14 cellular contexts compared by ENCODE assay signal in the genomic region with DNA sequence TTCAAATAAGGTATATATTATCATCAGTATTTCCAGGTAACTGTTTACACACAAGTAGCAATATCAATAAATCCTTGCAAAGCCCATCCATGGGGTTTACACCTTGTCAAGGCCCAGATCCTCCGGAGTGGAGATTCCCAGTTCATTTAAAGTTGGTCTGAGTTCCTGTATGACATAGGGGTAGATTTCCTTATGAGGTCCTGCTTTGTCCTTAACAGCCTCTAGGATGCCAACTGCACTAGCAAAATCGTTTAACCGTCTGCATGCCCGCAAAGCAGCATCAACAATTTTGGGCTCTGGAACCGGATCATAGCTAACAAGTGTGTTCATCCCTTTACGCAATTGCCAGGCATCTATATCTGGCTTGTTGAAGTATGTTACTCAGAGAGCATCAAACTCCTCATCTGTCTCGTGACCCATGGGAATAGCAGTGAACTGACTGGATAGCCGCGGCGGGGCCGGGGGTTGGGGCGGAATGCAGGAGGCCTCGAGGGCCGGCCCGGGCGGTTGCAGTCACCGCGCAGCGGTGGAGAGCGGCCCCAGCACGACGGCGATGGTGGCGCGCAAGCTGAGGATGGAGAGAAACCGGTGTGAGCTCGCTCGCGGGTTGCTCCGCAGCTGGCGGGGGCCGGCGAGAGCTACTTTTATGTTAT. TPM values are rescaled to one million over a fixed set of nuclear protein-coding genes. Genes with fewer than 3 reads are reported as not detected.
DNase-seq lines count a peak whose midpoint lies in the region; ATAC-seq and TF ChIP-seq lines count a peak whose summit lies in the region.
"Had no signal": no experiment of that assay in that cellular context is flagged by ENCODE, and none has a peak within 500 bp of the region (broad histone marks: within the 10 kb centered on the region; RNA-seq: fewer than 3 reads in every experiment).

No MANE protein-coding gene starts in this region.

- H3K23ac ChIP-seq in IMR-90 (ENCODE audit: low read depth, low read length) = no peak overlapping the region

- ATAC-seq in IMR-90 (ENCODE audit: low read depth) (peak; percentile 97), HG02981 (IDR thresholded peaks at IDR 0.05; ENCODE audit: unreplicated experiment) (no peak)
- no peak for ATAC-seq in activated CD4-positive, CD25-positive, alpha-beta regulatory T cell treated with anti-CD3 and anti-CD28 coated beads, Interleukin-2, amount 50 U/mL, for 24 hours

- DNase-seq in AG09309 (ENCODE audit: low read depth) (peak; percentile 2), IMR-90 (peak; percentile 89), fibroblast of mammary gland (ENCODE audit: low read depth) (peak; percentile 72), myocyte (ENCODE audit: low read depth) (peak; percentile 34), NCI-H187 (lab: John Stamatoyannopoulos, UW) (no peak), NCI-H1436 (lab: John Stamatoyannopoulos, UW) (no peak)
- DNase-seq: ACHN; activated naive CD4-positive, alpha-beta T cell; MM.1S; tibial artery had no signal

- TF ChIP-seq CTCF in AG09309 (IDR thresholded peaks at IDR 0.05; ENCODE audit: control insufficient read depth, insufficient read depth, low read depth, low read length, missing control alignments) (no peak), IMR-90 (conservative IDR thresholded peaks at IDR 0.05; ENCODE audit: low read depth, low read length) (no peak), fibroblast of mammary gland (conservative IDR thresholded peaks at IDR 0.05; ENCODE audit: control insufficient read depth, insufficient read depth, low read depth, low read length) (no peak)

- H2BK20ac ChIP-seq in IMR-90 (ENCODE audit: low read depth, low read length) = no peak overlapping the region

- no peaks in the 10 kb centered on the region for H3K4me1 ChIP-seq in IMR-90 (ENCODE audit: control insufficient read depth, insufficient read depth, low read length)
- H3K4me1 ChIP-seq: parathyroid adenoma had no signal

- H3K36me3 ChIP-seq in IMR-90 (ENCODE audit: control insufficient read depth, insufficient read depth, low read length) = no peaks in the 10 kb centered on the region
- H3K36me3 ChIP-seq: tibial artery had no signal

- H2AK9ac ChIP-seq in IMR-90 (replicated peaks; ENCODE audit: low read depth, low read length, poor library complexity) = no peak overlapping the region

- no peak overlapping the region for H3K27ac ChIP-seq in IMR-90 (ENCODE audit: insufficient read depth, low read length)
- H3K27ac ChIP-seq: parathyroid adenoma, SK-N-MC, tibial artery had no signal

- no peak overlapping the region for H4K91ac ChIP-seq in IMR-90 (ENCODE audit: insufficient read depth, low read depth, low read length)

- no peak overlapping the region for H3K14ac ChIP-seq in IMR-90 (replicated peaks; ENCODE audit: low read depth, low read length)

- no peak overlapping the region for H4K5ac ChIP-seq in IMR-90 (ENCODE audit: low read depth, low read length)

- dilution Hi-C loops in IMR-90 (cut with HindIII; ENCODE audit: low sequenced_read_pairs, unreplicated experiment) = no loop called here

- intact Hi-C loops in IMR-90 (cut with micrococcal nuclease) = no loop called here

- TF ChIP-seq RAD21 in IMR-90 (IDR thresholded peaks at IDR 0.05; ENCODE audit: low read length) = no peak

- CTCF ChIA-PET in IMR-90 (lab: Yijun Ruan, JAX) = interaction anchor here (1.4 kb wide), 1 partner anchor 30 kb away, joined by 3 read pairs; no protein-coding TSS in a partner anchor

- BruUV-seq in IMR-90 (replicated peaks; lab: Mats Ljungman, UMichigan) = no TSS peak

- H4K20me1 ChIP-seq in IMR-90 (ENCODE audit: insufficient read depth, low read length) = no peaks in the 10 kb centered on the region

- in situ Hi-C loops in IMR-90 (cut with MboI; ENCODE audit: low sequenced_read_pairs) = loop anchor here (25.0 kb wide), 1 partner anchor 1247 kb away; no protein-coding TSS in a partner anchor

- H4K8ac ChIP-seq in IMR-90 (ENCODE audit: low read depth in 2 of 2, low read length in 2 of 2) = no peak overlapping the region

- H3K4me2 ChIP-seq in IMR-90 (ENCODE audit: low read depth, low read length) = peak overlapping the region; percentile 42

- no peak overlapping the region for H3K4ac ChIP-seq in IMR-90 (ENCODE audit: low read depth, low read length)

- no peak overlapping the region for H2BK15ac ChIP-seq in IMR-90 (ENCODE audit: low read depth, low read length)

- H2AFZ ChIP-seq in IMR-90 (replicated peaks; ENCODE audit: low read length, poor library complexity) = peak overlapping the region; percentile 68
- H2AFZ ChIP-seq: parathyroid adenoma had no signal

- H3K79me1 ChIP-seq in IMR-90 (ENCODE audit: low read depth in 1 of 2, low read length in 2 of 2) = no peaks in the 10 kb centered on the region

- H3K9ac ChIP-seq in IMR-90 (ENCODE audit: low read depth, low read length) = no peak overlapping the region
- H3K9ac ChIP-seq: parathyroid adenoma had no signal

- H2BK120ac ChIP-seq in IMR-90 (ENCODE audit: low read depth, low read length) = no peak overlapping the region

- H3K9me1 ChIP-seq in IMR-90 (ENCODE audit: insufficient read depth, low read length) = no peaks in the 10 kb centered on the region

- no peak overlapping the region for H3K18ac ChIP-seq in IMR-90 (ENCODE audit: low read depth, low read length)

- 16% methylated on average over 20 of the region's 33 CpGs; no CpG with 5 or more reads in 1 of the 2 experiments for WGBS in IMR-90 (ENCODE audit: extremely low coverage in 2 of 2, insufficient read length in 1 of 2), 2 experiments

- H3K27me3 ChIP-seq in IMR-90 (ENCODE audit: control insufficient read depth, insufficient read depth, low read length) = peaks cover 12% of the 10 kb centered on the region

- no peak overlapping the region for H3K56ac ChIP-seq in IMR-90 (ENCODE audit: extremely low read depth, insufficient read depth, low read length)

- POLR2A ChIA-PET in IMR-90 (lab: Charles Lee; ENCODE audit: unreplicated experiment) = no interaction called here

- no peaks in the 10 kb centered on the region for H3K9me3 ChIP-seq in IMR-90 (ENCODE audit: control insufficient read depth, insufficient read depth, low read length)
- H3K9me3 ChIP-seq: tibial artery had no signal

- H3K4me3 ChIP-seq in AG09309 (ENCODE audit: control insufficient read depth, low read depth, low read length) (no peak overlapping the region), IMR-90 (ENCODE audit: insufficient read depth, low read depth, low read length) (no peak overlapping the region), fibroblast of mammary gland (ENCODE audit: control insufficient read depth, low read depth, low read length) (no peak overlapping the region)
- H3K4me3 ChIP-seq: SK-N-MC, tibial artery had no signal

- H2AK5ac ChIP-seq in IMR-90 (ENCODE audit: low read depth, low read length) = no peak overlapping the region

- H2BK5ac ChIP-seq in IMR-90 (ENCODE audit: low read depth, low read length, poor library complexity, severe bottlenecking) = no peak overlapping the region

- no peak for TF ChIP-seq POLR2A in IMR-90 (IDR thresholded peaks at IDR 0.05; ENCODE audit: low read depth, low read length)

TF ChIP-seq in IMR-90, 13 proteins besides CTCF, POLR2A, EP300 and RAD21:
- TF ChIP-seq MAFK (IDR thresholded peaks at IDR 0.05; ENCODE audit: low read depth, low read length) = no peak
- TF ChIP-seq CEBPB (IDR thresholded peaks at IDR 0.05; ENCODE audit: low read depth, low read length) = peak; percentile 92
- TF ChIP-seq NFE2L2 (IDR thresholded peaks at IDR 0.05; ENCODE audit: low read depth, low read length) = no peak
- TF ChIP-seq SMC3 (IDR thresholded peaks at IDR 0.05; ENCODE audit: low read depth, low read length) = no peak
- TF ChIP-seq, protein P1, sequence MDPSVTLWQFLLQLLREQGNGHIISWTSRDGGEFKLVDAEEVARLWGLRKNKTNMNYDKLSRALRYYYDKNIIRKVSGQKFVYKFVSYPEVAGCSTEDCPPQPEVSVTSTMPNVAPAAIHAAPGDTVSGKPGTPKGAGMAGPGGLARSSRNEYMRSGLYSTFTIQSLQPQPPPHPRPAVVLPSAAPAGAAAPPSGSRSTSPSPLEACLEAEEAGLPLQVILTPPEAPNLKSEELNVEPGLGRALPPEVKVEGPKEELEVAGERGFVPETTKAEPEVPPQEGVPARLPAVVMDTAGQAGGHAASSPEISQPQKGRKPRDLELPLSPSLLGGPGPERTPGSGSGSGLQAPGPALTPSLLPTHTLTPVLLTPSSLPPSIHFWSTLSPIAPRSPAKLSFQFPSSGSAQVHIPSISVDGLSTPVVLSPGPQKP (IDR thresholded peaks at IDR 0.05; ENCODE audit: borderline replicate concordance, low read depth, low read length) = no peak
- no peak for TF ChIP-seq MXI1 (IDR thresholded peaks at IDR 0.05; ENCODE audit: borderline replicate concordance, low read depth, low read length)
- TF ChIP-seq BHLHE40 (IDR thresholded peaks at IDR 0.05; ENCODE audit: low read depth, low read length) = peak; percentile 93

RNA-seq across cellular contexts. Expression of a gene that starts 30.6 kb away (rescaled TPM):
- total RNA-seq in IMR-90 (2012; rRNA removed) = 27.8 and 35.1 TPM in 2 replicates
- polyA plus RNA-seq in IMR-90 (2012; rRNA removed) = 13.2 and 15.4 TPM in 2 replicates
- polyA plus RNA-seq in IMR-90 (2012; cell fraction: cytosol; rRNA removed) = 6.2 and 8.7 TPM in 2 replicates
- 6.1 and 20.6 TPM in 2 replicates for polyA plus RNA-seq in IMR-90 (2012; cell fraction: nucleus; rRNA removed; ENCODE audit: low replicate concordance)
- total RNA-seq in myocyte = 20.9 and 30.3 TPM in 2 replicates
- 12.3 TPM for polyA plus RNA-seq in myocyte (2012)

RNA-seq across cellular contexts. Expression of a gene that starts 49.3 kb away (rescaled TPM):
- total RNA-seq in IMR-90 (2012; rRNA removed) (19.0 and 40.3 TPM in 2 replicates), myocyte (0.27 and 0.94 TPM in 2 replicates)
- 11.3 and 14.9 TPM in 2 replicates for polyA plus RNA-seq in IMR-90 (2012; rRNA removed)
- polyA plus RNA-seq in IMR-90 (2012; cell fraction: cytosol; rRNA removed) = 0.91 and 1.9 TPM in 2 replicates
- polyA plus RNA-seq in IMR-90 (2012; cell fraction: nucleus; rRNA removed; ENCODE audit: low replicate concordance) = 0.82 and 5.4 TPM in 2 replicates
- 0.14 TPM for polyA plus RNA-seq in myocyte (2012)

Comparison
In these comparisons a context has a peak if more than half of its experiments do, and no peak if none do; other contexts are left out.
1. DNase-seq: peak in AG09309 (single experiment), IMR-90 (single experiment), fibroblast of mammary gland (single experiment) and myocyte (single experiment); none in NCI-H187 (0 of 2) and NCI-H1436 (single experiment).
2. RNA of a gene that starts 49.3 kb away (total RNA-seq): 19.0 to 40.3 TPM in IMR-90; 0.27 to 0.94 TPM in myocyte; every median in the first group is over 10 times any median in the second.